In genomic region chr7:90759752-90760151, GRCh38 we compare ENCODE assay signal across 17 cellular contexts.
A peak's percentile ranks its signal among the peaks of the same experiment; 100 is the strongest.
DNase-seq lines count a peak whose midpoint lies in the region; ATAC-seq, FAIRE-seq and TF ChIP-seq lines count a peak whose summit lies in the region.
"Had no signal": no experiment of that assay in that cellular context is flagged by ENCODE, and none has a peak within 500 bp of the region (broad histone marks: within the 10 kb centered on the region; RNA-seq: fewer than 3 reads in every experiment).

No MANE protein-coding gene starts in this region.

- CTCF ChIA-PET in endothelial cell of umbilical vein (lab: Charles Lee) (interaction anchor here (2.4 kb wide), 1 partner anchor 10 kb away, joined by 9 read pairs; no protein-coding TSS in a partner anchor), T-cell (lab: Charles Lee) (no interaction called here)

- no peak overlapping the region for H2AFZ ChIP-seq in OCI-LY1 (ENCODE audit: low read length)
- H2AFZ ChIP-seq in endothelial cell of umbilical vein (ENCODE audit: low read depth, low read length): no peak overlapping the region

- H3K79me2 ChIP-seq in OCI-LY1 (ENCODE audit: insufficient read depth, low read length) (peaks cover 64% of the 10 kb centered on the region), endothelial cell of umbilical vein (ENCODE audit: control insufficient read depth, insufficient read depth, low read length) (no peaks in the 10 kb centered on the region)

- no peaks in the 10 kb centered on the region for H3K4me1 Mint-ChIP-seq in T-cell

- no peak overlapping the region for H3K9ac ChIP-seq in BLaER1
- no peak overlapping the region; the same call in 1 of the 2 replicates for H3K9ac ChIP-seq in OCI-LY1 (ENCODE audit: low read length)
- H3K9ac ChIP-seq in endothelial cell of umbilical vein (replicated peaks; ENCODE audit: extremely low read depth, insufficient read depth, low read length): no peak overlapping the region

- no peak for TF ChIP-seq POLR2A in endothelial cell of umbilical vein (IDR thresholded peaks at IDR 0.05; ENCODE audit: low read depth, low read length)
- TF ChIP-seq POLR2A in spleen (IDR thresholded peaks at IDR 0.05): no peak

- TF ChIP-seq CTCF in OCI-LY1 (IDR thresholded peaks at IDR 0.05; ENCODE audit: low read length): no peak
- no peak for TF ChIP-seq CTCF in endothelial cell of umbilical vein (IDR thresholded peaks at IDR 0.05; ENCODE audit: extremely low read depth in 1 of 2, insufficient read depth in 1 of 2, low read depth in 1 of 2, low read length in 2 of 2)
- TF ChIP-seq CTCF in spleen (IDR thresholded peaks at IDR 0.05 in 8 of 11, conservative IDR thresholded peaks at IDR 0.05 in 3 of 11): no peak
- no peak for TF ChIP-seq CTCF in BE2C (IDR thresholded peaks at IDR 0.05; ENCODE audit: low read depth, low read length)

- no peaks in the 10 kb centered on the region for H3K9me1 ChIP-seq in endothelial cell of umbilical vein (replicated peaks; ENCODE audit: control insufficient read depth, extremely low read depth, insufficient read depth, low read length)

- peak overlapping the region; percentile 24; the same call in 1 of the 2 replicates for H3K27ac ChIP-seq in BLaER1
- peak overlapping the region; percentile 87 for H3K27ac ChIP-seq in OCI-LY1 (ENCODE audit: low read depth, low read length, poor library complexity, severe bottlenecking)
- no peak overlapping the region for H3K27ac ChIP-seq in endothelial cell of umbilical vein (ENCODE audit: insufficient read depth, low read depth, low read length)
- H3K27ac ChIP-seq in spleen: no peak overlapping the region
- H3K27ac ChIP-seq: A549, Peyer's patch, SK-N-MC had no signal

- no TSS peak for BruUV-seq in endothelial cell of umbilical vein (replicated peaks; lab: Mats Ljungman, UMichigan)

- H3K4me2 ChIP-seq in BLaER1 (peak overlapping the region; percentile 36), OCI-LY1 (ENCODE audit: low read length) (no peak overlapping the region), endothelial cell of umbilical vein (ENCODE audit: insufficient read depth, low read length) (no peak overlapping the region)
- H3K4me2 ChIP-seq: A549 had no signal

- POLR2A ChIA-PET in endothelial cell of umbilical vein (lab: Charles Lee): no interaction called here
- POLR2A ChIA-PET in T-cell (lab: Charles Lee): no interaction called here

- H3F3A ChIP-seq in OCI-LY1 (ENCODE audit: insufficient read depth, low read length): no peaks in the 10 kb centered on the region

- no peak overlapping the region for H3K4me3 ChIP-seq in BLaER1
- no peak overlapping the region for H3K4me3 ChIP-seq in OCI-LY1 (ENCODE audit: low read depth, low read length, poor library complexity, severe bottlenecking)
- H3K4me3 ChIP-seq in endothelial cell of umbilical vein (replicated peaks in 1 of 3; ENCODE audit: insufficient read depth in 1 of 3, low read depth in 1 of 3, low read length in 3 of 3): no peak overlapping the region
- no peak overlapping the region for H3K4me3 ChIP-seq in spleen
- no peak overlapping the region for H3K4me3 ChIP-seq in BE2C (ENCODE audit: low read depth, low read length)
- H3K4me3 ChIP-seq: A549, HAP-1, MG63, Peyer's patch, SK-N-MC had no signal

- H3K36me3 Mint-ChIP-seq in T-cell: no peaks in the 10 kb centered on the region

- H3K9me3 ChIP-seq in BLaER1 (peaks cover 15% of the 10 kb centered on the region), OCI-LY1 (ENCODE audit: low read length) (no peaks in the 10 kb centered on the region), endothelial cell of umbilical vein (replicated peaks; ENCODE audit: control insufficient read depth, insufficient read depth, low read length) (no peaks in the 10 kb centered on the region), spleen (no peaks in the 10 kb centered on the region), BE2C (no peaks in the 10 kb centered on the region; the same call in 1 of the 2 replicates)
- H3K9me3 ChIP-seq: A549, HAP-1, MG63, Peyer's patch had no signal

- H3K9me3 Mint-ChIP-seq in T-cell: peaks cover 0 to 4% (median 2%) of the 10 kb centered on the region in 3 donors
- H3K9me3 Mint-ChIP-seq: CD4-positive, alpha-beta T cell had no signal

- ATAC-seq in sciatic nerve (peak; percentile 13), T-cell (replicated peaks in 1 of 4) (no peak)
- ATAC-seq: A549, Right ventricle myocardium inferior had no signal

- FAIRE-seq in endothelial cell of umbilical vein (lab: Jason Lieb, UNC): no peak
- FAIRE-seq: A549 had no signal

- H3K27me3 ChIP-seq in BLaER1 (no peaks in the 10 kb centered on the region), OCI-LY1 (ENCODE audit: insufficient read depth, low read length) (no peaks in the 10 kb centered on the region), endothelial cell of umbilical vein (ENCODE audit: control insufficient read depth in 2 of 2, insufficient read depth in 2 of 2, low read length in 2 of 2) (no peaks in the 10 kb centered on the region), spleen (replicated peaks in 1 of 7) (no peaks in the 10 kb centered on the region), BE2C (no peaks in the 10 kb centered on the region)
- H3K27me3 ChIP-seq: MG63, Peyer's patch had no signal

- 55 to 64% (median 61%) methylated on average over 1 of the region's 1 CpG for WGBS in spleen, 5 donors

- H3K9me2 ChIP-seq in OCI-LY1 (ENCODE audit: low read depth, low read length): no peaks in the 10 kb centered on the region

- H3K4me3 Mint-ChIP-seq in T-cell: no peak overlapping the region
- H3K4me3 Mint-ChIP-seq: CD4-positive, alpha-beta T cell had no signal

- intact Hi-C loops in endothelial cell of umbilical vein (cut with micrococcal nuclease): loop anchor here (10.0 kb wide), 1 partner anchor 305 kb away; no protein-coding TSS in a partner anchor
- intact Hi-C loops in sciatic nerve (cut with DNase I): no loop called here
- intact Hi-C loops in spleen (cut with DNase I; ENCODE audit: low total_unique reads): no loop called here

- DNase-seq in endothelial cell of umbilical vein (ENCODE audit: low read depth, low spot score) (peak; percentile 20), sciatic nerve (ENCODE audit: low spot score) (no peak), T-cell (no peak), spleen (no peak), BE2C (no peak)
- DNase-seq: CD4-positive, alpha-beta T cell; MG63; NCI-H1092; NCI-H2227 treated with DMSO at 0.1 percent for 48 hours; NCI-H524 treated with DMSO at 0.1 percent for 48 hours; Peyer's patch had no signal

- H4K20me1 ChIP-seq in BLaER1: no peaks in the 10 kb centered on the region
- no peaks in the 10 kb centered on the region for H4K20me1 ChIP-seq in OCI-LY1 (ENCODE audit: insufficient read depth, low read length)
- no peaks in the 10 kb centered on the region for H4K20me1 ChIP-seq in endothelial cell of umbilical vein (replicated peaks; ENCODE audit: control insufficient read depth, extremely low read depth, insufficient read depth, low read length)

- no peak overlapping the region for H3K27ac Mint-ChIP-seq in T-cell
- H3K27ac Mint-ChIP-seq: CD4-positive, alpha-beta T cell had no signal

- peaks cover 13% of the 10 kb centered on the region for H3K36me3 ChIP-seq in BLaER1
- H3K36me3 ChIP-seq in OCI-LY1 (ENCODE audit: insufficient read depth, low read length): peaks cover 65% of the 10 kb centered on the region
- no peaks in the 10 kb centered on the region for H3K36me3 ChIP-seq in endothelial cell of umbilical vein (ENCODE audit: control insufficient read depth in 2 of 2, extremely low read depth in 1 of 2, insufficient read depth in 2 of 2, low read length in 2 of 2)
- no peaks in the 10 kb centered on the region for H3K36me3 ChIP-seq in spleen
- H3K36me3 ChIP-seq in BE2C: no peaks in the 10 kb centered on the region
- H3K36me3 ChIP-seq: HAP-1, MG63, Peyer's patch had no signal

- peaks cover 60% of the 10 kb centered on the region for H3K4me1 ChIP-seq in BLaER1
- peaks cover 79% of the 10 kb centered on the region for H3K4me1 ChIP-seq in OCI-LY1 (ENCODE audit: insufficient read depth, low read length, severe bottlenecking)
- H3K4me1 ChIP-seq in endothelial cell of umbilical vein (ENCODE audit: control insufficient read depth, extremely low read depth, insufficient read depth, low read length): no peaks in the 10 kb centered on the region
- peaks cover 0 to 19% (median 0%) of the 10 kb centered on the region in 6 donors for H3K4me1 ChIP-seq in spleen
- H3K4me1 ChIP-seq in BE2C: no peaks in the 10 kb centered on the region
- H3K4me1 ChIP-seq: A549, HAP-1 had no signal

- dilution Hi-C loops in endothelial cell of umbilical vein (cut with MboI; ENCODE audit: extremely low pct_ligation_motif_present, low sequenced_read_pairs): no loop called here

- H3K27me3 Mint-ChIP-seq in T-cell: no peaks in the 10 kb centered on the region
- H3K27me3 Mint-ChIP-seq: CD4-positive, alpha-beta T cell had no signal

TF ChIP-seq in endothelial cell of umbilical vein, 7 proteins besides CTCF, POLR2A, EP300 and RAD21:
- TF ChIP-seq MAX (IDR thresholded peaks at IDR 0.05; ENCODE audit: insufficient read depth, insufficient read length) (no peak), MYC (IDR thresholded peaks at IDR 0.05; ENCODE audit: low read depth, low read length) (no peak), EZH2 (IDR thresholded peaks at IDR 0.05; ENCODE audit: borderline replicate concordance, low read depth, low read length, severe bottlenecking) (no peak), JUN (IDR thresholded peaks at IDR 0.05; ENCODE audit: borderline replicate concordance, insufficient read depth, insufficient read length, low read depth) (no peak), GATA2 (IDR thresholded peaks at IDR 0.05; ENCODE audit: insufficient read depth, insufficient read length, low read depth, low read length) (no peak), FOS (IDR thresholded peaks at IDR 0.05; ENCODE audit: borderline replicate concordance, insufficient read depth, low read length) (no peak), POLR2AphosphoS5 (IDR thresholded peaks at IDR 0.05; ENCODE audit: insufficient read depth, low read depth, low read length) (no peak)

Comparison
In these comparisons a context has a peak if more than half of its experiments do, and no peak if none do; other contexts are left out.
1. H3K27ac ChIP-seq: peak in BLaER1 (single experiment) and OCI-LY1 (single experiment); none in endothelial cell of umbilical vein (single experiment) and spleen (0 of 8).